ENCODE assay signal across 19 cellular contexts in the genomic region with DNA sequence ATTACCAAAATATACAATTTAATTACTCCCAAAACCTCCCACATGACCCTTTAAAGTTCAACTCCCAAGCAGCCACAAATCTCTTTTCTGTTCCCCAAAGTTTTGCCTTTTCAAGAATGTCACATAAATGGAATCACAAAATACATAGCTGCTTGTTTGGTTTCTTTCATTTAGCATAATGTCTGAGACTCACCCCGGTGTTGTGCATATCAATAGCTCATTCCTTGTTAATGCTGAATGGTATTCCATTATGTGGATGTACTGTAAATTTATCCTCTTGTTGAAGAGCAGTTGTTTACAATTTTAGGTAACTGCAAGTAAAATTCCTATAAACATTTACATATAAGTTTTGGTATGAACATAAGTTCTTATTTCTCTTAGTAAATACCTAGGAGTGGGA. TPM values are rescaled to one million over a fixed set of nuclear protein-coding genes. Genes with fewer than 3 reads are reported as not detected.
DNase-seq lines count a peak whose midpoint lies in the region; ATAC-seq, FAIRE-seq and TF ChIP-seq lines count a peak whose summit lies in the region.
"Had no signal": no experiment of that assay in that cellular context is flagged by ENCODE, and none has a peak within 500 bp of the region (broad histone marks: within the 10 kb centered on the region; RNA-seq: fewer than 3 reads in every experiment).

No MANE protein-coding gene starts in this region.

- TF ChIP-seq CTCF in GM23338 (conservative IDR thresholded peaks at IDR 0.05; ENCODE audit: low read depth in 2 of 2) (no peak), mesothelial cell of epicardium (IDR thresholded peaks at IDR 0.05; ENCODE audit: unreplicated experiment) (no peak), Caco-2 (IDR thresholded peaks at IDR 0.05; ENCODE audit: insufficient read depth in 1 of 2, low read depth in 1 of 2, low read length in 1 of 2, severe bottlenecking in 1 of 2, unreplicated experiment in 1 of 2) (no peak)

- H3K4me3 Mint-ChIP-seq in GM23338 (no peak overlapping the region), mesothelial cell of epicardium (no peak overlapping the region), Caco-2 (ENCODE audit: unreplicated experiment) (no peak overlapping the region)
- H3K4me3 Mint-ChIP-seq in central memory CD8-positive, alpha-beta T cell: no peak overlapping the region
- H3K4me3 Mint-ChIP-seq: CD4-positive, alpha-beta memory T cell had no signal

- H3K27me3 Mint-ChIP-seq in GM23338 (ENCODE audit: insufficient read depth, low read depth, poor library complexity) (peaks cover 4% of the 10 kb centered on the region), mesothelial cell of epicardium (ENCODE audit: low read depth) (no peaks in the 10 kb centered on the region), Caco-2 (ENCODE audit: insufficient read depth, unreplicated experiment) (no peaks in the 10 kb centered on the region)
- no peaks in the 10 kb centered on the region for H3K27me3 Mint-ChIP-seq in central memory CD8-positive, alpha-beta T cell
- H3K27me3 Mint-ChIP-seq: CD4-positive, alpha-beta memory T cell had no signal

- H3K9me3 Mint-ChIP-seq in GM23338 (no peaks in the 10 kb centered on the region), mesothelial cell of epicardium (no peaks in the 10 kb centered on the region), Caco-2 (ENCODE audit: unreplicated experiment) (no peaks in the 10 kb centered on the region)
- H3K9me3 Mint-ChIP-seq in central memory CD8-positive, alpha-beta T cell: no peaks in the 10 kb centered on the region
- H3K9me3 Mint-ChIP-seq: CD4-positive, alpha-beta memory T cell had no signal

- POLR2A ChIA-PET in Caco-2 (lab: Charles Lee): no interaction called here

- H3K4me1 Mint-ChIP-seq in GM23338: peaks cover 34% of the 10 kb centered on the region
- H3K4me1 Mint-ChIP-seq in central memory CD8-positive, alpha-beta T cell: peaks cover 49% of the 10 kb centered on the region
- peaks cover 4% of the 10 kb centered on the region for H3K4me1 Mint-ChIP-seq in mesothelial cell of epicardium
- H3K4me1 Mint-ChIP-seq in Caco-2 (ENCODE audit: low read depth, unreplicated experiment): peaks cover 7% of the 10 kb centered on the region

- FAIRE-seq in small intestine (lab: Jason Lieb, UNC): peak; percentile 19
- FAIRE-seq: D721Med, GM12891, HTR-8/SVneo had no signal

- no peak overlapping the region for H2AFZ ChIP-seq in GM23338
- H2AFZ ChIP-seq: GM23248 had no signal

- H3K36me3 Mint-ChIP-seq in GM23338 (ENCODE audit: low read depth): peaks cover 17% of the 10 kb centered on the region; the same call in 2 of the 3 replicates
- H3K36me3 Mint-ChIP-seq in central memory CD8-positive, alpha-beta T cell (ENCODE audit: insufficient read depth): peaks cover 32% of the 10 kb centered on the region
- peaks cover 6% of the 10 kb centered on the region for H3K36me3 Mint-ChIP-seq in mesothelial cell of epicardium
- H3K36me3 Mint-ChIP-seq in Caco-2 (ENCODE audit: insufficient read depth, unreplicated experiment): peaks cover 52% of the 10 kb centered on the region

- H3K4me2 ChIP-seq in GM23338: peak overlapping the region; percentile 37; the same call in 1 of the 2 replicates

- in situ Hi-C loops in HAP-1 (cut with MboI; ENCODE audit: low sequenced_read_pairs): loop anchor here (25.0 kb wide), 1 partner anchor 182 kb away; no protein-coding TSS in a partner anchor

- no peak for ATAC-seq in GM23338
- ATAC-seq in central memory CD8-positive, alpha-beta T cell (replicated peaks; ENCODE audit: extremely low read depth, poor library complexity, severe bottlenecking): no peak
- ATAC-seq: HCT116 had no signal

- H3K27ac Mint-ChIP-seq in GM23338 (no peak overlapping the region), mesothelial cell of epicardium (no peak overlapping the region), Caco-2 (ENCODE audit: unreplicated experiment) (no peak overlapping the region)
- H3K27ac Mint-ChIP-seq in central memory CD8-positive, alpha-beta T cell (ENCODE audit: low read depth): peak overlapping the region; percentile 29

- H3K9me3 ChIP-seq in HAP-1: no peaks in the 10 kb centered on the region
- H3K9me3 ChIP-seq in small intestine (ENCODE audit: control insufficient read depth, low read depth): no peaks in the 10 kb centered on the region
- H3K9me3 ChIP-seq in Caco-2: no peaks in the 10 kb centered on the region
- H3K9me3 ChIP-seq: BE2C had no signal

- CTCF ChIA-PET in Caco-2 (lab: Charles Lee): no interaction called here

- WGBS in small intestine, 3 donors: 75 to 94% (median 91%) methylated on average over 1 of the region's 1 CpG

- H4K20me1 ChIP-seq in GM23338 (replicated peaks; ENCODE audit: insufficient read depth): peaks cover 35% of the 10 kb centered on the region

- no peaks in the 10 kb centered on the region for H3F3A ChIP-seq in GM23338 (replicated peaks; ENCODE audit: low read depth)

- no peaks in the 10 kb centered on the region for H3K9me2 ChIP-seq in GM23338 (ENCODE audit: insufficient read depth)

- no peak for DNase-seq in GM23338 (ENCODE audit: low spot score)
- peak; percentile 42 to 97 for DNase-seq in HAP-1 (ENCODE audit: low spot score in 2 of 2)
- DNase-seq in central memory CD8-positive, alpha-beta T cell (ENCODE audit: low spot score in 2 of 2): no peak
- no peak for DNase-seq in small intestine
- no peak for DNase-seq in mesothelial cell of epicardium (ENCODE audit: low spot score in 2 of 2, unreplicated experiment in 2 of 2)
- DNase-seq in Caco-2: no peak
- DNase-seq in AG08396 (ENCODE audit: low spot score): no peak
- DNase-seq: BE2C; CD4-positive, alpha-beta memory T cell; DMS153; DMS79 treated with DMSO at 0.1 percent for 48 hours; EL; GM23248; KBM-7 had no signal

- intact Hi-C loops in Caco-2 (cut with micrococcal nuclease; ENCODE audit: unreplicated experiment): no loop called here

- BruUV-seq in Caco-2 (replicated peaks; lab: Mats Ljungman, UMichigan): no TSS peak

- H3K4me1 ChIP-seq in GM23338 (ENCODE audit: insufficient read depth) (peaks cover 13% of the 10 kb centered on the region), HAP-1 (peaks cover 35% of the 10 kb centered on the region), small intestine (ENCODE audit: control insufficient read depth in 2 of 2, insufficient read depth in 1 of 2, low read depth in 1 of 2, low read length in 1 of 2) (peaks cover 0 to 2% of the 10 kb centered on the region in 2 donors), Caco-2 (no peaks in the 10 kb centered on the region; the same call in 1 of the 2 replicates)
- H3K4me1 ChIP-seq: BE2C had no signal

- peak overlapping the region; percentile 34; the same call in 1 of the 2 replicates for H3K27ac ChIP-seq in GM23338 (ENCODE audit: low read depth)
- H3K27ac ChIP-seq in small intestine (ENCODE audit: low read depth in 1 of 2, low read length in 1 of 2): no peak overlapping the region
- H3K27ac ChIP-seq: C4-2B, GM23248 had no signal

- H3K4me3 ChIP-seq in GM23338 (no peak overlapping the region), HAP-1 (no peak overlapping the region), small intestine (ENCODE audit: low read depth in 1 of 2, low read length in 2 of 2) (no peak overlapping the region), Caco-2 (ENCODE audit: low read depth, low read length) (no peak overlapping the region)
- H3K4me3 ChIP-seq: GM23248 had no signal

- H3K27me3 ChIP-seq in GM23338 (ENCODE audit: insufficient read depth) (no peaks in the 10 kb centered on the region), HAP-1 (ENCODE audit: low read depth) (no peaks in the 10 kb centered on the region), small intestine (ENCODE audit: control insufficient read depth in 2 of 2, insufficient read depth in 2 of 2, low read length in 2 of 2) (no peaks in the 10 kb centered on the region), Caco-2 (replicated peaks; ENCODE audit: control insufficient read depth, insufficient read depth, low read length) (no peaks in the 10 kb centered on the region)
- H3K27me3 ChIP-seq: BE2C had no signal

- H3K79me2 ChIP-seq in GM23338 (replicated peaks; ENCODE audit: insufficient read depth): peaks cover 100% of the 10 kb centered on the region

- H3K36me3 ChIP-seq in GM23338 (ENCODE audit: insufficient read depth): no peaks in the 10 kb centered on the region
- peaks cover 23% of the 10 kb centered on the region for H3K36me3 ChIP-seq in HAP-1 (replicated peaks)
- peaks cover 0 to 1% of the 10 kb centered on the region in 2 donors for H3K36me3 ChIP-seq in small intestine (ENCODE audit: control insufficient read depth in 2 of 2, insufficient read depth in 2 of 2, low read length in 2 of 2)
- 0 out of 2 replicates have a peak, but pooled peaks cover 1% of the 10 kb centered on the region for H3K36me3 ChIP-seq in Caco-2 (ENCODE audit: control insufficient read depth, insufficient read depth, low read length)

TF ChIP-seq in GM23338, 12 proteins besides CTCF, POLR2A, EP300 and RAD21:
- no peak for TF ChIP-seq JUNB (IDR thresholded peaks at IDR 0.05; ENCODE audit: unreplicated experiment)
TF ChIP-seq in GM23338: peak in this region for 0.

RNA-seq across cellular contexts. Expression of a gene that starts 15.5 kb away (rescaled TPM):
- 219 and 260 TPM in 2 replicates for total RNA-seq in GM23338 (2014; rRNA removed; shearing (Covaris generic))
- 78.7 and 103 TPM in 2 replicates for polyA plus RNA-seq in GM23338 (2016; fragmentation: Nextera tagmentation; extraction: Ambion mirVana)
- polyA plus RNA-seq in small intestine: 10 to 100 TPM; 17.0 to 56.7 (median 25.3) TPM
- total RNA-seq in mesothelial cell of epicardium: 83.2 to 87.3 TPM (median 85.9 TPM) in 3 replicates
- 182 and 188 TPM in 2 replicates for total RNA-seq in Caco-2 (2022)

RNA-seq across cellular contexts. Expression of a gene that starts 16.3 kb away (rescaled TPM):
- total RNA-seq in GM23338 (2014; rRNA removed; shearing (Covaris generic)): 80.8 and 87.3 TPM in 2 replicates
- polyA plus RNA-seq in GM23338 (2016; fragmentation: Nextera tagmentation; extraction: Ambion mirVana): 34.8 and 38.0 TPM in 2 replicates
- 10 to 100 TPM; 13.8 to 19.4 (median 15.9) TPM for polyA plus RNA-seq in small intestine
- total RNA-seq in mesothelial cell of epicardium: 52.0 to 58.2 TPM (median 52.6 TPM) in 3 replicates
- 93.0 and 96.4 TPM in 2 replicates for total RNA-seq in Caco-2 (2022)

RNA-seq across cellular contexts. Expression of a gene that starts 34.1 kb away (rescaled TPM):
- total RNA-seq in GM23338 (2014; rRNA removed; shearing (Covaris generic)): 22.0 and 23.5 TPM in 2 replicates
- polyA plus RNA-seq in GM23338 (2016; fragmentation: Nextera tagmentation; extraction: Ambion mirVana): 10.1 and 11.7 TPM in 2 replicates
- polyA plus RNA-seq in small intestine: 1 to 10 TPM; 3.2 to 9.8 (median 5.0) TPM
- 16.7 to 18.3 TPM (median 17.9 TPM) in 3 replicates for total RNA-seq in mesothelial cell of epicardium
- 10.9 and 12.1 TPM in 2 replicates for total RNA-seq in Caco-2 (2022)

Comparison
In these comparisons a context has a peak if more than half of its experiments do, and no peak if none do; other contexts are left out.
1. DNase-seq: peak in HAP-1 (2 of 2); none in GM23338 (single experiment), central memory CD8-positive, alpha-beta T cell (0 of 2), small intestine (single experiment), mesothelial cell of epicardium (0 of 2), Caco-2 (0 of 2) and AG08396 (single experiment).